22 cellular contexts compared by ENCODE assay signal in the genomic region with DNA sequence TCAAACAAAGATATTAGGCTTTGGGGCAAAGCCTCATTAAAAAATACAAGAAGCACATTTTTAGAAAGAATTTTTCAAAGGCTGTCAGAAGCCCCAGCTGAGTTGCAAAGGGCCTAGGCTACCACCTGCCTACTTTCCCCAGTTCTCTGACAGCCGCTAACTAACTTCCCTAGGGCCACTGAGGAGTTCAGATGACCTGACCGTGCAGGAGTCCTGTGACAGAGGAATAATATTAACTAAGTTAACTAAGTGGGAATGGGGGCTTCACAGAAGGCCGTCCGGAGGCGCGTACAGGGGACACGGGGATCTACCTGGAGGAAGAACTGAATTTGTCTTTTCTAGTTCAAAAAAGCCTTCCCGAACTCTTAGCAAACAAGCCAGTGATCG. TPM values are rescaled to one million over a fixed set of nuclear protein-coding genes. Genes with fewer than 3 reads are reported as not detected.
DNase-seq lines count a peak whose midpoint lies in the region; ATAC-seq and TF ChIP-seq lines count a peak whose summit lies in the region.
"Had no signal": no experiment of that assay in that cellular context is flagged by ENCODE, and none has a peak within 500 bp of the region (broad histone marks: within the 10 kb centered on the region; RNA-seq: fewer than 3 reads in every experiment).

No MANE protein-coding gene starts in this region.

- peak overlapping the region; percentile 44 for H3K4me3 ChIP-seq in left ventricle myocardium inferior
- peak overlapping the region; percentile 10 for H3K4me3 ChIP-seq in upper lobe of right lung
- H3K4me3 ChIP-seq: GM12878, K562, Peyer's patch, skin epidermis, uterus had no signal

- H3K27ac Mint-ChIP-seq in glutamatergic neuron (ENCODE audit: unreplicated experiment) = no peak overlapping the region
- no peak overlapping the region for H3K27ac Mint-ChIP-seq in neural crest cell (ENCODE audit: unreplicated experiment)
- H3K27ac Mint-ChIP-seq: activated CD4-positive, alpha-beta memory T cell treated with anti-CD3 and anti-CD28 coated beads for 36 hours; natural killer cell treated with Interleukin-12 subunit alpha and Interleukin-12 subunit beta and Interleukin-15 and Interleukin-18, amount 100 ng/mL, for 72 hours; stimulated activated effector memory CD8-positive, alpha-beta T cell treated with anti-CD3 and anti-CD28 coated beads, Interleukin-12 subunit alpha, Interleukin-12 subunit beta, amount 100 ng/mL, for 72 hours had no signal

- H3K27ac ChIP-seq in left ventricle myocardium inferior (replicated peaks) (no peak overlapping the region), upper lobe of right lung (no peak overlapping the region)
- H3K27ac ChIP-seq: Peyer's patch, skin epidermis, uterus had no signal

- peaks cover 2% of the 10 kb centered on the region for H3K9me3 Mint-ChIP-seq in glutamatergic neuron (ENCODE audit: unreplicated experiment)
- H3K9me3 Mint-ChIP-seq in neural crest cell = peaks cover 2% of the 10 kb centered on the region
- H3K9me3 Mint-ChIP-seq: activated CD4-positive, alpha-beta memory T cell treated with anti-CD3 and anti-CD28 coated beads for 36 hours; natural killer cell treated with Interleukin-12 subunit alpha and Interleukin-12 subunit beta and Interleukin-15 and Interleukin-18, amount 100 ng/mL, for 72 hours; stimulated activated effector memory CD8-positive, alpha-beta T cell treated with anti-CD3 and anti-CD28 coated beads, Interleukin-12 subunit alpha, Interleukin-12 subunit beta, amount 100 ng/mL, for 72 hours had no signal

- peak overlapping the region; percentile 90 for H3K4me3 Mint-ChIP-seq in glutamatergic neuron (ENCODE audit: unreplicated experiment)
- H3K4me3 Mint-ChIP-seq in neural crest cell = peak overlapping the region; percentile 88
- H3K4me3 Mint-ChIP-seq: activated CD4-positive, alpha-beta memory T cell treated with anti-CD3 and anti-CD28 coated beads for 36 hours; natural killer cell treated with Interleukin-12 subunit alpha and Interleukin-12 subunit beta and Interleukin-15 and Interleukin-18, amount 100 ng/mL, for 72 hours; stimulated activated effector memory CD8-positive, alpha-beta T cell treated with anti-CD3 and anti-CD28 coated beads, Interleukin-12 subunit alpha, Interleukin-12 subunit beta, amount 100 ng/mL, for 72 hours had no signal

- H3K36me3 ChIP-seq in left ventricle myocardium inferior = no peaks in the 10 kb centered on the region
- H3K36me3 ChIP-seq in upper lobe of right lung = no peaks in the 10 kb centered on the region
- H3K36me3 ChIP-seq: Peyer's patch, uterus had no signal

- ATAC-seq in upper lobe of right lung (no peak), HG03521 (IDR thresholded peaks at IDR 0.05; ENCODE audit: unreplicated experiment) (no peak)
- ATAC-seq: GM12878, K562 had no signal

- H3K9me3 ChIP-seq in left ventricle myocardium inferior (replicated peaks) (no peaks in the 10 kb centered on the region), upper lobe of right lung (no peaks in the 10 kb centered on the region)
- H3K9me3 ChIP-seq: Peyer's patch, uterus had no signal

- H3K27me3 Mint-ChIP-seq in glutamatergic neuron (ENCODE audit: unreplicated experiment) (peaks cover 10% of the 10 kb centered on the region), neural crest cell (ENCODE audit: low read depth) (peaks cover 70% of the 10 kb centered on the region)

- H3K27me3 ChIP-seq in left ventricle myocardium inferior (ENCODE audit: low read depth) (peaks cover 68% of the 10 kb centered on the region), upper lobe of right lung (peaks cover 38% of the 10 kb centered on the region)
- H3K27me3 ChIP-seq: Peyer's patch, uterus had no signal

- no peaks in the 10 kb centered on the region for H3K36me3 Mint-ChIP-seq in glutamatergic neuron (ENCODE audit: unreplicated experiment)
- no peaks in the 10 kb centered on the region for H3K36me3 Mint-ChIP-seq in neural crest cell (ENCODE audit: low read depth)
- H3K36me3 Mint-ChIP-seq: activated CD4-positive, alpha-beta memory T cell treated with anti-CD3 and anti-CD28 coated beads for 36 hours; natural killer cell treated with Interleukin-12 subunit alpha and Interleukin-12 subunit beta and Interleukin-15 and Interleukin-18, amount 100 ng/mL, for 72 hours; stimulated activated effector memory CD8-positive, alpha-beta T cell treated with anti-CD3 and anti-CD28 coated beads, Interleukin-12 subunit alpha, Interleukin-12 subunit beta, amount 100 ng/mL, for 72 hours had no signal

- no peak for TF ChIP-seq CTCF in left ventricle myocardium inferior (IDR thresholded peaks at IDR 0.05; ENCODE audit: borderline replicate concordance)
- no peak for TF ChIP-seq CTCF in glutamatergic neuron (IDR thresholded peaks at IDR 0.05; ENCODE audit: partially characterized antibody, unreplicated experiment)
- TF ChIP-seq CTCF in neural crest cell (conservative IDR thresholded peaks at IDR 0.05) = no peak
- TF ChIP-seq CTCF in upper lobe of right lung (IDR thresholded peaks at IDR 0.05) = no peak

- peaks cover 9% of the 10 kb centered on the region for H3K4me1 ChIP-seq in left ventricle myocardium inferior
- H3K4me1 ChIP-seq in upper lobe of right lung = no peaks in the 10 kb centered on the region
- H3K4me1 ChIP-seq: Peyer's patch, uterus had no signal

- intact Hi-C loops in left ventricle myocardium inferior (cut with micrococcal nuclease) = no loop called here
- intact Hi-C loops in cardiac septum (cut with DNase I) = no loop called here
- intact Hi-C loops in upper lobe of right lung (cut with DNase I) = no loop called here

- DNase-seq in left ventricle myocardium inferior (no peak), cardiac septum (ENCODE audit: low spot score) (no peak), glutamatergic neuron (no peak), neural crest cell (ENCODE audit: low read depth, low spot score) (no peak), upper lobe of right lung (no peak), retina (no peak)
- DNase-seq in stimulated activated naive CD4-positive, alpha-beta T cell treated with Interleukin-2 at 50 U/mL for 16 hours (lab: John Stamatoyannopoulos, UW) = no peak
- DNase-seq: ACHN; activated CD4-positive, alpha-beta memory T cell treated with anti-CD3 and anti-CD28 coated beads for 36 hours; NCI-H1105 treated with DMSO at 0.1 percent for 48 hours; NCI-H774; Peyer's patch; uterus had no signal

- H3K4me1 Mint-ChIP-seq in glutamatergic neuron (ENCODE audit: low read depth, unreplicated experiment) (peaks cover 3% of the 10 kb centered on the region), neural crest cell (peaks cover 15% of the 10 kb centered on the region)
- H3K4me1 Mint-ChIP-seq: stimulated activated effector memory CD8-positive, alpha-beta T cell treated with anti-CD3 and anti-CD28 coated beads, Interleukin-12 subunit alpha, Interleukin-12 subunit beta, amount 100 ng/mL, for 72 hours had no signal

RNA-seq across cellular contexts. Expression of gene MCHR2, which starts 0.9 kb away (rescaled TPM):
- not detected for total RNA-seq in left ventricle myocardium inferior
- not detected for total RNA-seq in cardiac septum
- not detected for total RNA-seq in glutamatergic neuron (ENCODE audit: unreplicated experiment)
- not detected in 2 replicates for total RNA-seq in neural crest cell
- not detected for total RNA-seq in upper lobe of right lung
- total RNA-seq: activated CD4-positive, alpha-beta memory T cell treated with anti-CD3 and anti-CD28 coated beads for 36 hours; dermis microvascular lymphatic vessel endothelial cell; fibroblast of lung; GM12878; K562; liver; natural killer cell treated with Interleukin-12 subunit alpha and Interleukin-12 subunit beta and Interleukin-15 and Interleukin-18, amount 100 ng/mL, for 72 hours; Peyer's patch; uterus had no signal
